In the genomic region with DNA sequence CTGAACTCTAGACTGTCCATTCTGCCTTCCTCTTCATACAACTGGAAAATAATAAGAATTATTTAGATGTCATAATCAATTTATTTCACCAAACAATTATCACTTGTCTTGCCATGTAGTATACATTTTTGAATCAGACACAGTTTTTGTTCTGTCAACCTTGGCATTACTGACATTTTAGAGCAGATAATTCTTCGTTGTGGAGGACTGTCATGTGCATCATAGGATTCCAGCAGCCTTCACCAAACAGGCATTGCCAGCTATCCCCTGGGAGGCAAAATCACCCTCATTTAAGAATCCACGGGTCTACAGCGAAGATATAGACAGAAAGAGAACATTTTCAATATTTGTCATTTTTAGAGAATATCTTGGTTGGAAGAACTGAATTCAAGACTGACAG, we compare ENCODE assay signal across 30 cellular contexts.
DNase-seq lines count a peak whose midpoint lies in the region; ATAC-seq and TF ChIP-seq lines count a peak whose summit lies in the region.
"Had no signal": no experiment of that assay in that cellular context is flagged by ENCODE, and none has a peak within 500 bp of the region (broad histone marks: within the 10 kb centered on the region; RNA-seq: fewer than 3 reads in every experiment).

No MANE protein-coding gene starts in this region.

- H3K36me3 Mint-ChIP-seq in activated CD8-positive, alpha-beta T cell treated with anti-CD3 and anti-CD28 coated beads, Interleukin-2, amount 10 ng/mL, durations not matched to agents 7 days and 5 days (ENCODE audit: low read depth) = peaks cover 23% of the 10 kb centered on the region

- H3F3A ChIP-seq in PC-3 (ENCODE audit: low read length, unreplicated experiment) = no peaks in the 10 kb centered on the region
- H3F3A ChIP-seq in neural cell (ENCODE audit: insufficient read depth, low read length, poor library complexity, severe bottlenecking) = no peaks in the 10 kb centered on the region

- TF ChIP-seq RAD21 in neural cell (conservative IDR thresholded peaks at IDR 0.05) = no peak

- CTCF ChIA-PET in PC-3 (lab: Charles Lee) = interaction anchor here (0.8 kb wide), 1 partner anchor 183 kb away, joined by 3 read pairs; no protein-coding TSS in a partner anchor
- CTCF ChIA-PET in activated CD8-positive, alpha-beta T cell treated with anti-CD3 and anti-CD28 coated beads, Interleukin-2, amount 10 ng/mL, durations not matched to agents 7 days and 5 days (lab: Charles Lee) = interaction anchor here (1.1 to 2.7 kb wide), 3 partner anchors 117 to 224 kb away, joined by 3 to 19 read pairs (median 4); no protein-coding TSS in a partner anchor

- peaks cover 2% of the 10 kb centered on the region for H3K4me1 Mint-ChIP-seq in activated CD8-positive, alpha-beta T cell treated with anti-CD3 and anti-CD28 coated beads, Interleukin-2, amount 10 ng/mL, durations not matched to agents 7 days and 5 days (ENCODE audit: low read depth)
- H3K4me1 Mint-ChIP-seq: CD14-positive monocyte had no signal

- H3K4me2 ChIP-seq in PC-3 (ENCODE audit: low read length) (no peak overlapping the region), neural cell (ENCODE audit: low read length) (no peak overlapping the region)
- H3K4me2 ChIP-seq: A549; BLaER1; BLaER1 treated with 17β-estradiol and CSF1 and Interleukin-3, amounts not matched to agents 10 nM and 100 nM had no signal

- H3K4me1 ChIP-seq in PC-3 (ENCODE audit: insufficient read depth, low read length) = peaks cover 11% of the 10 kb centered on the region
- H3K4me1 ChIP-seq: A549; BLaER1; BLaER1 treated with 17β-estradiol and CSF1 and Interleukin-3, amounts not matched to agents 10 nM and 100 nM; Caco-2 had no signal

- no peaks in the 10 kb centered on the region for H3K27me3 ChIP-seq in PC-3 (ENCODE audit: low read length)
- no peaks in the 10 kb centered on the region for H3K27me3 ChIP-seq in neural cell (ENCODE audit: insufficient read depth, low read depth, low read length)
- H3K27me3 ChIP-seq: BE2C; BLaER1; BLaER1 treated with 17β-estradiol and CSF1 and Interleukin-3, amounts not matched to agents 10 nM and 100 nM had no signal

- ATAC-seq in PC-3 = no peak
- no peak for ATAC-seq in activated CD8-positive, alpha-beta T cell treated with anti-CD3 and anti-CD28 coated beads, Interleukin-2, amount 10 ng/mL, durations not matched to agents 7 days and 5 days
- ATAC-seq: CD8-positive, alpha-beta T cell had no signal

- peak; percentile 90 for TF ChIP-seq EP300 in neural cell (conservative IDR thresholded peaks at IDR 0.05; ENCODE audit: poor library complexity, severe bottlenecking)

- H3K27me3 Mint-ChIP-seq in activated CD8-positive, alpha-beta T cell treated with anti-CD3 and anti-CD28 coated beads, Interleukin-2, amount 10 ng/mL, durations not matched to agents 7 days and 5 days (ENCODE audit: low read depth) = no peaks in the 10 kb centered on the region
- H3K27me3 Mint-ChIP-seq: B cell; CD4-positive, alpha-beta memory T cell; CD4-positive, alpha-beta T cell; CD4-positive, CD25-positive, alpha-beta regulatory T cell; CD8-positive, alpha-beta memory T cell had no signal

- H3K9ac ChIP-seq in PC-3 (ENCODE audit: low read length) = no peak overlapping the region
- no peak overlapping the region for H3K9ac ChIP-seq in neural cell (ENCODE audit: low read length)
- H3K9ac ChIP-seq: BLaER1; BLaER1 treated with 17β-estradiol and CSF1 and Interleukin-3, amounts not matched to agents 10 nM and 100 nM had no signal

- TF ChIP-seq CTCF in PC-3 (conservative IDR thresholded peaks at IDR 0.05; ENCODE audit: low read depth, low read length) (no peak), neural cell (IDR thresholded peaks at IDR 0.05; ENCODE audit: poor library complexity, severe bottlenecking) (no peak)

- POLR2A ChIA-PET in PC-3 (lab: Charles Lee; ENCODE audit: unreplicated experiment) = no interaction called here
- POLR2A ChIA-PET in activated CD8-positive, alpha-beta T cell treated with anti-CD3 and anti-CD28 coated beads, Interleukin-2, amount 10 ng/mL, durations not matched to agents 7 days and 5 days (lab: Charles Lee) = no interaction called here

- H3K27ac Mint-ChIP-seq in activated CD8-positive, alpha-beta T cell treated with anti-CD3 and anti-CD28 coated beads, Interleukin-2, amount 10 ng/mL, durations not matched to agents 7 days and 5 days = no peak overlapping the region
- H3K27ac Mint-ChIP-seq: B cell; CD14-positive monocyte; CD4-positive, alpha-beta T cell; CD8-positive, alpha-beta T cell had no signal

- no peaks in the 10 kb centered on the region for H3K9me2 ChIP-seq in PC-3 (replicated peaks; ENCODE audit: low read length)
- no peaks in the 10 kb centered on the region for H3K9me2 ChIP-seq in neural cell (ENCODE audit: insufficient read depth, low read length)

- DNase-seq in PC-3 (no peak), SHP77 (lab: John Stamatoyannopoulos, UW) (no peak)
- no peak for DNase-seq in activated CD8-positive, alpha-beta T cell treated with anti-CD3 and anti-CD28 coated beads, Interleukin-2, amount 10 ng/mL, durations not matched to agents 7 days and 5 days
- DNase-seq: 8988T; ACHN; AML-193; BE2C; Caco-2; Calu3; CD4-positive, alpha-beta memory T cell; CD4-positive, alpha-beta T cell; CD4-positive, CD25-positive, alpha-beta regulatory T cell; CD8-positive, alpha-beta T cell; COR-L47; DMS 273 treated with DMSO at 0.1 percent for 48 hours; DMS153; DMS53; DMS79; DMS79 treated with DMSO at 0.1 percent for 48 hours; DND-41; EL had no signal

- no peak overlapping the region for H2AFZ ChIP-seq in PC-3 (ENCODE audit: low read length)
- H2AFZ ChIP-seq in neural cell (ENCODE audit: low read depth, low read length) = no peak overlapping the region

- H3K27ac ChIP-seq in PC-3 (ENCODE audit: low read length) (0 out of 2 replicates have a peak overlapping the region, but pooled peaks have one; percentile 13), neural cell (ENCODE audit: low read length) (peak overlapping the region; percentile 43)
- H3K27ac ChIP-seq: 22Rv1; A549; BLaER1; BLaER1 treated with 17β-estradiol and CSF1 and Interleukin-3, amounts not matched to agents 10 nM and 100 nM; C4-2B had no signal

- H3K36me3 ChIP-seq in PC-3 (ENCODE audit: low read depth, low read length) = no peaks in the 10 kb centered on the region
- no peaks in the 10 kb centered on the region for H3K36me3 ChIP-seq in neural cell (ENCODE audit: insufficient read depth, low read length)
- H3K36me3 ChIP-seq: BE2C had no signal

- H3K4me3 Mint-ChIP-seq in activated CD8-positive, alpha-beta T cell treated with anti-CD3 and anti-CD28 coated beads, Interleukin-2, amount 10 ng/mL, durations not matched to agents 7 days and 5 days = no peak overlapping the region
- H3K4me3 Mint-ChIP-seq: B cell; CD14-positive monocyte; CD4-positive, alpha-beta memory T cell; CD4-positive, alpha-beta T cell; CD4-positive, CD25-positive, alpha-beta regulatory T cell; CD8-positive, alpha-beta memory T cell; CD8-positive, alpha-beta T cell had no signal

- H3K79me2 ChIP-seq in PC-3 (ENCODE audit: low read length) (no peaks in the 10 kb centered on the region), neural cell (replicated peaks; ENCODE audit: insufficient read depth, low read length) (no peaks in the 10 kb centered on the region)

- intact Hi-C loops in PC-3 (cut with micrococcal nuclease) = loop anchor here (1.0 to 5.0 kb wide), 4 partner anchors 136 to 486 kb away; no protein-coding TSS in a partner anchor

- no peak overlapping the region for H3K4me3 ChIP-seq in PC-3 (ENCODE audit: low read length)
- no peak overlapping the region for H3K4me3 ChIP-seq in neural cell (ENCODE audit: low read length)
- H3K4me3 ChIP-seq: A549; BLaER1; BLaER1 treated with 17β-estradiol and CSF1 and Interleukin-3, amounts not matched to agents 10 nM and 100 nM had no signal

- no TSS peak for BruUV-seq in PC-3 (replicated peaks; lab: Mats Ljungman, UMichigan)

- H3K9me3 ChIP-seq in PC-3 (ENCODE audit: low read length) = no peaks in the 10 kb centered on the region
- no peaks in the 10 kb centered on the region for H3K9me3 ChIP-seq in neural cell (ENCODE audit: low read length)
- H3K9me3 ChIP-seq: A549; BE2C; BLaER1; BLaER1 treated with 17β-estradiol and CSF1 and Interleukin-3, amounts not matched to agents 10 nM and 100 nM; Caco-2 had no signal

- no peaks in the 10 kb centered on the region for H4K20me1 ChIP-seq in PC-3 (ENCODE audit: low read length)
- no peaks in the 10 kb centered on the region for H4K20me1 ChIP-seq in neural cell (ENCODE audit: insufficient read depth)
- H4K20me1 ChIP-seq: BLaER1 had no signal

- H3K9me3 Mint-ChIP-seq in activated CD8-positive, alpha-beta T cell treated with anti-CD3 and anti-CD28 coated beads, Interleukin-2, amount 10 ng/mL, durations not matched to agents 7 days and 5 days (ENCODE audit: insufficient read depth) = no peaks in the 10 kb centered on the region
- H3K9me3 Mint-ChIP-seq: CD14-positive monocyte; CD4-positive, alpha-beta T cell; CD4-positive, CD25-positive, alpha-beta regulatory T cell; CD8-positive, alpha-beta memory T cell; CD8-positive, alpha-beta T cell had no signal

TF ChIP-seq in neural cell, 6 proteins besides CTCF, POLR2A, EP300 and RAD21:
- TF ChIP-seq EZH2 (IDR thresholded peaks at IDR 0.05; ENCODE audit: borderline replicate concordance, insufficient read depth, low read length, poor library complexity, severe bottlenecking) = no peak
- no peak for TF ChIP-seq MXI1 (conservative IDR thresholded peaks at IDR 0.05; ENCODE audit: poor library complexity, severe bottlenecking)
- no peak for TF ChIP-seq TAF1 (IDR thresholded peaks at IDR 0.05; ENCODE audit: low read depth)
- TF ChIP-seq POLR2AphosphoS5 (IDR thresholded peaks at IDR 0.05) = peak; percentile 66
TF ChIP-seq in neural cell: peak in this region for 1.
